Comparison of ENCODE assay signal across 8 cellular contexts in genomic region chr3:4584537-4585249, GRCh38.
DNase-seq lines count a peak whose midpoint lies in the region; ATAC-seq, FAIRE-seq and TF ChIP-seq lines count a peak whose summit lies in the region.

No MANE protein-coding gene starts in this region.

- H3K4me3 Mint-ChIP-seq in WTC11 = no peak overlapping the region

- H3K4me3 ChIP-seq in small intestine (ENCODE audit: low read depth in 1 of 2, low read length in 2 of 2) = peak overlapping the region in 1 of 2 donors; percentile 37

- H3K27me3 ChIP-seq in small intestine (ENCODE audit: control insufficient read depth in 2 of 2, insufficient read depth in 2 of 2, low read length in 2 of 2) = no peaks in the 10 kb centered on the region

- H3K27me3 Mint-ChIP-seq in WTC11 (ENCODE audit: low read depth) = no peaks in the 10 kb centered on the region

- peak overlapping the region in 1 of 2 donors; percentile 79 for H3K27ac ChIP-seq in small intestine (ENCODE audit: low read depth in 1 of 2, low read length in 1 of 2)

- H3K9me3 Mint-ChIP-seq in WTC11 = no peaks in the 10 kb centered on the region

- peak overlapping the region; percentile 78; the same call in 1 of the 2 replicates for H3K27ac Mint-ChIP-seq in WTC11

- H3K36me3 ChIP-seq in small intestine (ENCODE audit: control insufficient read depth in 2 of 2, insufficient read depth in 2 of 2, low read length in 2 of 2) = no peaks in the 10 kb centered on the region

- no peak for FAIRE-seq in small intestine (lab: Jason Lieb, UNC)

- peaks cover 74% of the 10 kb centered on the region for H3K4me1 Mint-ChIP-seq in WTC11

- H3K36me3 Mint-ChIP-seq in WTC11 = no peaks in the 10 kb centered on the region

- 16 to 29% (median 19%) methylated on average over 10 of the region's 10 CpGs for WGBS in small intestine, 3 donors

- peaks cover 0 to 4% of the 10 kb centered on the region in 2 donors for H3K4me1 ChIP-seq in small intestine (ENCODE audit: control insufficient read depth in 2 of 2, insufficient read depth in 1 of 2, low read depth in 1 of 2, low read length in 1 of 2)

- DNase-seq in GM10266 (ENCODE audit: extremely low spot score) = peak; percentile 36
- DNase-seq in WTC11 (ENCODE audit: low spot score) = no peak
- DNase-seq in globus pallidus (ENCODE audit: low spot score) = peak; percentile 11
- DNase-seq in small intestine = peak; percentile 35
- DNase-seq in NCI-H1048 (lab: John Stamatoyannopoulos, UW) = no peak
- no peak for DNase-seq in HuH-7 (ENCODE audit: low spot score)
- DNase-seq in D341Med (ENCODE audit: low spot score) = no peak

- TF ChIP-seq CTCF in GM10266 (IDR thresholded peaks at IDR 0.05; ENCODE audit: control insufficient read depth, insufficient read depth, low read depth, missing control alignments) (no peak), WTC11 (IDR thresholded peaks at IDR 0.05) (no peak)

- POLR2A ChIA-PET in WTC11 (lab: Charles Lee) = interaction anchor here (1.5 kb wide), 1 partner anchor 92 kb away, joined by 4 read pairs; the partner anchor contains the start of gene ITPR1

- no peaks in the 10 kb centered on the region for H3K9me3 ChIP-seq in small intestine (ENCODE audit: control insufficient read depth, low read depth)

- ATAC-seq in HG02588 (IDR thresholded peaks at IDR 0.05; ENCODE audit: unreplicated experiment) = peak; percentile 39
- ATAC-seq in WTC11 = no peak

- CTCF ChIA-PET in WTC11 (lab: Charles Lee) = interaction anchor here (0.6 to 1.6 kb wide), 2 partner anchors 11 to 49 kb away, joined by 3 to 5 read pairs; no protein-coding TSS in a partner anchor

TF ChIP-seq in WTC11, 78 proteins besides CTCF, POLR2A, EP300 and RAD21:
- TF ChIP-seq TEAD1 (CRISPR knock-in tag; IDR thresholded peaks at IDR 0.05) = no peak
- no peak for TF ChIP-seq ZNF317 (CRISPR knock-in tag; IDR thresholded peaks at IDR 0.05; ENCODE audit: borderline replicate concordance, low read depth)
- no peak for TF ChIP-seq ZNF121 (CRISPR knock-in tag; IDR thresholded peaks at IDR 0.05)
- TF ChIP-seq, protein P1, sequence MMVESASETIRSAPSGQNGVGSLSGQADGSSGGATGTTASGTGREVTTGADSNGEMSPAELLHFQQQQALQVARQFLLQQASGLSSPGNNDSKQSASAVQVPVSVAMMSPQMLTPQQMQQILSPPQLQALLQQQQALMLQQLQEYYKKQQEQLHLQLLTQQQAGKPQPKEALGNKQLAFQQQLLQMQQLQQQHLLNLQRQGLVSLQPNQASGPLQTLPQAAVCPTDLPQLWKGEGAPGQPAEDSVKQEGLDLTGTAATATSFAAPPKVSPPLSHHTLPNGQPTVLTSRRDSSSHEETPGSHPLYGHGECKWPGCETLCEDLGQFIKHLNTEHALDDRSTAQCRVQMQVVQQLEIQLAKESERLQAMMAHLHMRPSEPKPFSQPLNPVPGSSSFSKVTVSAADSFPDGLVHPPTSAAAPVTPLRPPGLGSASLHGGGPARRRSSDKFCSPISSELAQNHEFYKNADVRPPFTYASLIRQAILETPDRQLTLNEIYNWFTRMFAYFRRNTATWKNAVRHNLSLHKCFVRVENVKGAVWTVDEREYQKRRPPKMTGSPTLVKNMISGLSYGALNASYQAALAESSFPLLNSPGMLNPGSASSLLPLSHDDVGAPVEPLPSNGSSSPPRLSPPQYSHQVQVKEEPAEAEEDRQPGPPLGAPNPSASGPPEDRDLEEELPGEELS (CRISPR knock-in tag; IDR thresholded peaks at IDR 0.05) = no peak
- TF ChIP-seq ERG (CRISPR knock-in tag; IDR thresholded peaks at IDR 0.05) = no peak
- TF ChIP-seq IRF2 (CRISPR knock-in tag; IDR thresholded peaks at IDR 0.05; ENCODE audit: borderline replicate concordance, low read depth) = no peak
- no peak for TF ChIP-seq SP1 (CRISPR knock-in tag; conservative IDR thresholded peaks at IDR 0.05)
- TF ChIP-seq, protein P2, sequence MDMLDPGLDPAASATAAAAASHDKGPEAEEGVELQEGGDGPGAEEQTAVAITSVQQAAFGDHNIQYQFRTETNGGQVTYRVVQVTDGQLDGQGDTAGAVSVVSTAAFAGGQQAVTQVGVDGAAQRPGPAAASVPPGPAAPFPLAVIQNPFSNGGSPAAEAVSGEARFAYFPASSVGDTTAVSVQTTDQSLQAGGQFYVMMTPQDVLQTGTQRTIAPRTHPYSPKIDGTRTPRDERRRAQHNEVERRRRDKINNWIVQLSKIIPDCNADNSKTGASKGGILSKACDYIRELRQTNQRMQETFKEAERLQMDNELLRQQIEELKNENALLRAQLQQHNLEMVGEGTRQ (CRISPR knock-in tag; IDR thresholded peaks at IDR 0.05) = no peak
- no peak for TF ChIP-seq ATF3 (CRISPR knock-in tag; conservative IDR thresholded peaks at IDR 0.05)

Comparison
In these comparisons a context has a peak if more than half of its experiments do, and no peak if none do; other contexts are left out.
1. DNase-seq: peak in GM10266 (single experiment), globus pallidus (single experiment) and small intestine (single experiment); none in WTC11 (single experiment), NCI-H1048 (single experiment), HuH-7 (single experiment) and D341Med (single experiment).